24 cellular contexts compared by ENCODE assay signal in genomic region chr2:98665638-98666037, GRCh38. TPM values are rescaled to one million over a fixed set of nuclear protein-coding genes. Genes with fewer than 3 reads are reported as not detected.
DNase-seq lines count a peak whose midpoint lies in the region; ATAC-seq and TF ChIP-seq lines count a peak whose summit lies in the region.
"Had no signal": no experiment of that assay in that cellular context is flagged by ENCODE, and none has a peak within 500 bp of the region (broad histone marks: within the 10 kb centered on the region; RNA-seq: fewer than 3 reads in every experiment).

No MANE protein-coding gene starts in this region.

- no peaks in the 10 kb centered on the region for H3K27me3 ChIP-seq in upper lobe of left lung
- H3K27me3 ChIP-seq: heart left ventricle, tibial nerve had no signal

- no peak for ATAC-seq in T-cell (replicated peaks in 1 of 4)
- no peak for ATAC-seq in activated naive CD8-positive, alpha-beta T cell treated with anti-CD3 and anti-CD28 coated beads, Interleukin-2, amount 50 U/mL, for 24 hours
- ATAC-seq in upper lobe of left lung (ENCODE audit: low FRiP score in 2 of 2): peak; percentile 28 to 34
- ATAC-seq in HG02973 (IDR thresholded peaks at IDR 0.05; ENCODE audit: unreplicated experiment): no peak
- no peak for ATAC-seq in HG02884 (IDR thresholded peaks at IDR 0.05; ENCODE audit: unreplicated experiment)
- ATAC-seq: activated T-cell treated with anti-CD3 and anti-CD28 coated beads, Interleukin-2, amount 50 U/mL, for 4 hours; heart left ventricle; psoas muscle had no signal

- 84% methylated on average over 4 of the region's 4 CpGs for WGBS in upper lobe of left lung, 2 donors

- H3K27me3 Mint-ChIP-seq in activated naive CD4-positive, alpha-beta T cell treated with anti-CD3 and anti-CD28 coated beads, Interleukin-2, amount 50 U/mL, for 24 hours: no peaks in the 10 kb centered on the region
- no peaks in the 10 kb centered on the region for H3K27me3 Mint-ChIP-seq in T-cell
- H3K27me3 Mint-ChIP-seq in activated naive CD8-positive, alpha-beta T cell treated with anti-CD3 and anti-CD28 coated beads, Interleukin-2, amount 50 U/mL, for 24 hours: no peaks in the 10 kb centered on the region

- H3K4me3 Mint-ChIP-seq in activated naive CD4-positive, alpha-beta T cell treated with anti-CD3 and anti-CD28 coated beads, Interleukin-2, amount 50 U/mL, for 24 hours: peak overlapping the region; percentile 5
- H3K4me3 Mint-ChIP-seq in T-cell: peak overlapping the region in 2 of 3 donors; percentile 10 to 78
- no peak overlapping the region for H3K4me3 Mint-ChIP-seq in activated naive CD8-positive, alpha-beta T cell treated with anti-CD3 and anti-CD28 coated beads, Interleukin-2, amount 50 U/mL, for 24 hours
- H3K4me3 Mint-ChIP-seq: activated T-cell treated with anti-CD3 and anti-CD28 coated beads, Interleukin-2, amount 50 U/mL, for 4 hours; neural crest cell had no signal

- peak overlapping the region; percentile 96 for H3K27ac Mint-ChIP-seq in activated naive CD4-positive, alpha-beta T cell treated with anti-CD3 and anti-CD28 coated beads, Interleukin-2, amount 50 U/mL, for 24 hours
- H3K27ac Mint-ChIP-seq in T-cell: peak overlapping the region; percentile 97 to 98
- H3K27ac Mint-ChIP-seq in activated naive CD8-positive, alpha-beta T cell treated with anti-CD3 and anti-CD28 coated beads, Interleukin-2, amount 50 U/mL, for 24 hours: peak overlapping the region; percentile 77

- POLR2A ChIA-PET in T-cell (lab: Charles Lee): no interaction called here

- CTCF ChIA-PET in T-cell (lab: Charles Lee): no interaction called here

- H3K36me3 ChIP-seq in upper lobe of left lung: peaks cover 0 to 30% (median 6%) of the 10 kb centered on the region in 4 donors

- peaks cover 3 to 8% (median 6%) of the 10 kb centered on the region in 4 donors for H3K4me1 ChIP-seq in upper lobe of left lung
- H3K4me1 ChIP-seq: psoas muscle, tibial nerve had no signal

- peaks cover 14% of the 10 kb centered on the region for H3K9me3 Mint-ChIP-seq in activated naive CD4-positive, alpha-beta T cell treated with anti-CD3 and anti-CD28 coated beads, Interleukin-2, amount 50 U/mL, for 24 hours
- H3K9me3 Mint-ChIP-seq in T-cell: peaks cover 11 to 15% (median 13%) of the 10 kb centered on the region in 3 donors
- H3K9me3 Mint-ChIP-seq in activated naive CD8-positive, alpha-beta T cell treated with anti-CD3 and anti-CD28 coated beads, Interleukin-2, amount 50 U/mL, for 24 hours: peaks cover 20% of the 10 kb centered on the region

- peaks cover 73% of the 10 kb centered on the region for H3K4me1 Mint-ChIP-seq in activated naive CD4-positive, alpha-beta T cell treated with anti-CD3 and anti-CD28 coated beads, Interleukin-2, amount 50 U/mL, for 24 hours
- H3K4me1 Mint-ChIP-seq in T-cell: peaks cover 77 to 81% (median 78%) of the 10 kb centered on the region in 3 donors
- peaks cover 67% of the 10 kb centered on the region for H3K4me1 Mint-ChIP-seq in activated naive CD8-positive, alpha-beta T cell treated with anti-CD3 and anti-CD28 coated beads, Interleukin-2, amount 50 U/mL, for 24 hours
- H3K4me1 Mint-ChIP-seq: neural crest cell had no signal

- H3K36me3 Mint-ChIP-seq in activated naive CD4-positive, alpha-beta T cell treated with anti-CD3 and anti-CD28 coated beads, Interleukin-2, amount 50 U/mL, for 24 hours: peaks cover 47% of the 10 kb centered on the region
- peaks cover 69% of the 10 kb centered on the region for H3K36me3 Mint-ChIP-seq in T-cell
- H3K36me3 Mint-ChIP-seq in activated naive CD8-positive, alpha-beta T cell treated with anti-CD3 and anti-CD28 coated beads, Interleukin-2, amount 50 U/mL, for 24 hours (ENCODE audit: low read depth): peaks cover 52% of the 10 kb centered on the region

- no peak overlapping the region for H3K27ac ChIP-seq in upper lobe of left lung
- H3K27ac ChIP-seq: heart left ventricle, psoas muscle, SK-N-MC, tibial nerve had no signal

- DNase-seq in activated naive CD4-positive, alpha-beta T cell treated with Interleukin-2 at 50 U/mL for 16 hours: no peak
- DNase-seq in T-cell (no peak), upper lobe of left lung (no peak)
- no peak for DNase-seq in activated naive CD8-positive, alpha-beta T cell treated with anti-CD3 and anti-CD28 coated beads, Interleukin-2, amount 50 U/mL, for 24 hours
- DNase-seq: activated CD4-positive, alpha-beta T cell treated with anti-CD3 and anti-CD28 coated beads, Interleukin-2, amount 50 U/mL, for 1 hour; activated T-cell treated with anti-CD3 and anti-CD28 coated beads, Interleukin-2, amount 50 U/mL, for 4 hours; amygdala; COR-L47; heart left ventricle; Kasumi-1; midbrain; NCI-H1105 treated with DMSO at 0.1 percent for 48 hours; NCI-H2081; NCI-H446; psoas muscle; RPMI8226; stimulated activated CD4-positive, alpha-beta T cell treated with anti-CD3 and anti-CD28 coated beads, Interleukin-2, amount 100 ng/mL, for 24 hours; stimulated activated naive CD4-positive, alpha-beta T cell had no signal

- H3K9me3 ChIP-seq in upper lobe of left lung: no peaks in the 10 kb centered on the region
- H3K9me3 ChIP-seq: psoas muscle had no signal

- TF ChIP-seq EP300 in upper lobe of left lung (IDR thresholded peaks at IDR 0.05): no peak

- TF ChIP-seq POLR2A in upper lobe of left lung (IDR thresholded peaks at IDR 0.05): no peak

- no peak for TF ChIP-seq CTCF in upper lobe of left lung (IDR thresholded peaks at IDR 0.05)

- no peak overlapping the region for H3K4me3 ChIP-seq in upper lobe of left lung
- H3K4me3 ChIP-seq: heart left ventricle, psoas muscle, SK-N-MC, tibial nerve had no signal

RNA-seq across cellular contexts. Expression of gene UNC50, which starts 57.2 kb away (rescaled TPM):
- total RNA-seq in T-cell (10 to 100 TPM; 19.5 to 37.9 (median 29.5) TPM), upper lobe of left lung (10 to 100 TPM; 28.3 to 65.2 (median 44.6) TPM)

RNA-seq across cellular contexts. Expression of gene COA5, which starts 57.3 kb away (rescaled TPM):
- total RNA-seq in T-cell: 10 to 100 TPM; 24.6 to 45.8 (median 39.9) TPM
- 10 to 100 TPM; 22.8 to 37.7 (median 27.0) TPM for total RNA-seq in upper lobe of left lung

Comparison
In these comparisons a context has a peak if more than half of its experiments do, and no peak if none do; other contexts are left out.
1. ATAC-seq: peak in upper lobe of left lung (2 of 2); none in T-cell (0 of 4), activated naive CD8-positive, alpha-beta T cell treated with anti-CD3 and anti-CD28 coated beads, Interleukin-2, amount 50 U/mL, for 24 hours (single experiment), HG02973 (single experiment) and HG02884 (single experiment).
2. Peak in every context shown above with its lines, with median percentiles within 50 percentile points of each other: H3K27ac Mint-ChIP-seq.